ENCODE assay signal across 1 cellular context in genomic region chr20:18056174-18057105, GRCh38.
TF ChIP-seq lines count a peak whose summit lies in the region.

No MANE protein-coding gene starts in this region.

TF ChIP-seq in HEK293, 187 proteins besides CTCF, POLR2A, EP300 and RAD21 (continued from another document):
- TF ChIP-seq ZNF112 (tag by site-specific recombination; IDR thresholded peaks at IDR 0.05), result no peak
